ENCODE assay signal across 8 cellular contexts in genomic region chr1:167328762-167329483, GRCh38.
DNase-seq lines count a peak whose midpoint lies in the region; ATAC-seq and TF ChIP-seq lines count a peak whose summit lies in the region.

No MANE protein-coding gene starts in this region.

- peak overlapping the region; percentile 84 for H3K27ac Mint-ChIP-seq in stimulated activated memory B cell treated with anti-CD40 and anti-IgM and Interleukin-4, amounts not matched to agents 10 μg/mL and 1 μg/mL and 100 μg/mL, for 72 hours

- CTCF ChIA-PET in RWPE1 (lab: Yijun Ruan, JAX) = interaction anchor here (1.4 kb wide), 1 partner anchor 14 kb away, joined by 6 read pairs; no protein-coding TSS in a partner anchor

- H3K4me3 ChIP-seq in GM06990 (replicated peaks; ENCODE audit: low read depth, low read length) (peak overlapping the region; percentile 60), breast epithelium (no peak overlapping the region)

- H3K36me3 ChIP-seq in GM06990 (ENCODE audit: control insufficient read depth, insufficient read depth, low read length) = peaks cover 2% of the 10 kb centered on the region; the same call in 1 of the 2 replicates
- no peaks in the 10 kb centered on the region for H3K36me3 ChIP-seq in breast epithelium

- TF ChIP-seq CTCF in GM06990 (IDR thresholded peaks at IDR 0.05; ENCODE audit: insufficient read depth, low read length, poor library complexity, severe bottlenecking) = no peak
- no peak for TF ChIP-seq CTCF in RWPE1 (conservative IDR thresholded peaks at IDR 0.05; ENCODE audit: low read depth)
- TF ChIP-seq CTCF in breast epithelium (IDR thresholded peaks at IDR 0.05) = no peak

- no peaks in the 10 kb centered on the region for H3K4me1 ChIP-seq in breast epithelium

- H3K27ac ChIP-seq in RWPE1 (no peak overlapping the region), breast epithelium (no peak overlapping the region)

- peaks cover 71% of the 10 kb centered on the region for H3K4me1 Mint-ChIP-seq in stimulated activated memory B cell treated with anti-CD40 and anti-IgM and Interleukin-4, amounts not matched to agents 10 μg/mL and 1 μg/mL and 100 μg/mL, for 72 hours

- TF ChIP-seq POLR2A in breast epithelium (IDR thresholded peaks at IDR 0.05) = no peak

- H3K36me3 Mint-ChIP-seq in stimulated activated memory B cell treated with anti-CD40 and anti-IgM and Interleukin-4, amounts not matched to agents 10 μg/mL and 1 μg/mL and 100 μg/mL, for 72 hours = peaks cover 37% of the 10 kb centered on the region

- H3K27me3 ChIP-seq in GM06990 (replicated peaks; ENCODE audit: control insufficient read depth, insufficient read depth, low read length) = no peaks in the 10 kb centered on the region
- no peaks in the 10 kb centered on the region for H3K27me3 ChIP-seq in breast epithelium

- POLR2A ChIA-PET in RWPE1 (lab: Yijun Ruan, JAX; ENCODE audit: low non-redundant PET) = no interaction called here

- peaks cover 16% of the 10 kb centered on the region for H3K9me3 Mint-ChIP-seq in stimulated activated memory B cell treated with anti-CD40 and anti-IgM and Interleukin-4, amounts not matched to agents 10 μg/mL and 1 μg/mL and 100 μg/mL, for 72 hours

- intact Hi-C loops in breast epithelium (cut with DNase I; ENCODE audit: low total_unique reads) = no loop called here

- peaks cover 0 to 4% of the 10 kb centered on the region in 2 donors for H3K9me3 ChIP-seq in breast epithelium

- ATAC-seq in GM21423 (IDR thresholded peaks at IDR 0.05; ENCODE audit: unreplicated experiment) (peak; percentile 70), HG03565 (IDR thresholded peaks at IDR 0.05; ENCODE audit: unreplicated experiment) (peak; percentile 56)
- ATAC-seq in stimulated activated memory B cell treated with anti-CD40 and anti-IgM and Interleukin-4, amounts not matched to agents 10 μg/mL and 1 μg/mL and 100 μg/mL, for 72 hours = peak; percentile 95

- H3K4me3 Mint-ChIP-seq in stimulated activated memory B cell treated with anti-CD40 and anti-IgM and Interleukin-4, amounts not matched to agents 10 μg/mL and 1 μg/mL and 100 μg/mL, for 72 hours = peak overlapping the region; percentile 76

- no peaks in the 10 kb centered on the region for H3K27me3 Mint-ChIP-seq in stimulated activated memory B cell treated with anti-CD40 and anti-IgM and Interleukin-4, amounts not matched to agents 10 μg/mL and 1 μg/mL and 100 μg/mL, for 72 hours

- DNase-seq in GM06990 (ENCODE audit: extremely low read depth, insufficient read length) (peak; percentile 66), astrocyte of the hippocampus (ENCODE audit: low read depth, low spot score) (peak; percentile 60), RWPE1 (ENCODE audit: low spot score) (no peak), NCI-H2227 (lab: John Stamatoyannopoulos, UW; ENCODE audit: unreplicated experiment) (no peak), breast epithelium (ENCODE audit: low spot score in 2 of 2) (no peak)

Comparison
In these comparisons a context has a peak if more than half of its experiments do, and no peak if none do; other contexts are left out.
1. DNase-seq: peak in GM06990 (single experiment) and astrocyte of the hippocampus (single experiment); none in RWPE1 (single experiment), NCI-H2227 (single experiment) and breast epithelium (0 of 2).
2. Peak in every context shown above with its lines, with median percentiles within 50 percentile points of each other: ATAC-seq.